17 cellular contexts compared by ENCODE assay signal in the genomic region with DNA sequence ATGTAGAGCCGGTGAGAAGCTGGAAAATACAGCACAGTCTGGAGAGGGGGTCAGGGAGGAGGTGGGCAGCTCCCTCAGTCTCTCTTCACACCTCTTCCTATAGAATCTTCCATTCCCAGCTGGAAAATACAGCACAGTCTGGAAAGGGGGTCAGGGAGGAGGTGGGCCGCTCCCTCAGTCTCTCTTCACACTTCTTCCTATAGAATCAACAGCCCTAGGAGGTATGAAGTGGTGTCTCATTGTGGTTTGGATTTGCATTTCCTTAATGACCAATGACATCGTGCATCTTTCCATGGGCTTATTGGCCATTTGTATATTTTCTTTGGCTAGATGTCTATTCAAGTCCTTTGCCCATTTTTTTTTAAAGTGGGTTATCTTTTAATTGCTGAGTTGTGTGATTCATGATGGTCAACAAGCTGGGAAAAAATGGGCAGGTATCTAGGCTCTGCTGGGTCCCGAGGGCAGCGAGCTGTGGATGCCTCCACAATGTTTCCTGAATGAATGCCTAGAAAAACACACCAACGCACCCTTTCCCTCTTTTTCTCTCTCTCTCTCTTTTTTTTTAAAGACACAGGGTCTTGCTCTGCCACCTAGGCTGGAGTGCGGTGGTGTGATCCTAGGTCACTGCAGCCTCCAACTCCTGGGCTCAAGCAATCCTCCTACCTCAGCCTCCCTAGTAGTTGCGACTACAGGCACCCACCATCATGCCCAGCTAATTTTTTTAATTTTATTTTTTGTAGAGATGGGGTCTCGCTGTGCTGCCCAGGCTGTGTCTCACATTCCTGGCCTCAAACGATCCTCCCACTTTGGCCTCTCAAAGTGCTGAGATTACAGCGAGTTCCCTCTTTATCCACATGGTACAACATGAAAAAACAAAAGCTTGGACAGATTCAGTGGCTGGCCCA. TPM values are rescaled to one million over a fixed set of nuclear protein-coding genes. Genes with fewer than 3 reads are reported as not detected.
DNase-seq lines count a peak whose midpoint lies in the region; ATAC-seq, FAIRE-seq and TF ChIP-seq lines count a peak whose summit lies in the region.
"Had no signal": no experiment of that assay in that cellular context is flagged by ENCODE, and none has a peak within 500 bp of the region (broad histone marks: within the 10 kb centered on the region; RNA-seq: fewer than 3 reads in every experiment).

No MANE protein-coding gene starts in this region.

- no peak overlapping the region for H4K8ac ChIP-seq in H1 (ENCODE audit: extremely low read depth, insufficient read depth, low read length)

- H3K9me3 Mint-ChIP-seq in glutamatergic neuron (ENCODE audit: unreplicated experiment), result peaks cover 1% of the 10 kb centered on the region
- H3K9me3 Mint-ChIP-seq: endodermal cell; stimulated activated naive CD8-positive, alpha-beta T cell treated with anti-CD3 and anti-CD28 coated beads, Interleukin-15, amount 100 ng/mL, for 72 hours; T-cell had no signal

- no peak for TF ChIP-seq RAD21 in H1 (IDR thresholded peaks at IDR 0.05 in 1 of 2, conservative IDR thresholded peaks at IDR 0.05 in 1 of 2; ENCODE audit: low read depth in 2 of 2, low read length in 2 of 2)

- no peak overlapping the region for H2BK12ac ChIP-seq in H1 (ENCODE audit: low read depth, low read length)

- no peaks in the 10 kb centered on the region for H3K9me3 ChIP-seq in BLaER1 treated with 17β-estradiol and CSF1 and Interleukin-3, amounts not matched to agents 10 nM and 100 nM (replicated peaks in 1 of 11)
- H3K9me3 ChIP-seq in MG63 (no peaks in the 10 kb centered on the region), H1 (ENCODE audit: insufficient read depth in 2 of 2, low read depth in 1 of 2, low read length in 1 of 2) (no peaks in the 10 kb centered on the region)
- H3K9me3 ChIP-seq: right lobe of liver had no signal

- H3K4me3 Mint-ChIP-seq in glutamatergic neuron (ENCODE audit: unreplicated experiment), result no peak overlapping the region
- H3K4me3 Mint-ChIP-seq: endodermal cell; stimulated activated naive CD8-positive, alpha-beta T cell treated with anti-CD3 and anti-CD28 coated beads, Interleukin-15, amount 100 ng/mL, for 72 hours; T-cell had no signal

- no peak overlapping the region for H3K56ac ChIP-seq in H1 (replicated peaks; ENCODE audit: insufficient read length, low read depth, low read length)

- POLR2A ChIA-PET in H1 (lab: Charles Lee; ENCODE audit: partially characterized antibody), result interaction anchor here (1.2 kb wide), 1 partner anchor 31 kb away, joined by 3 read pairs; no protein-coding TSS in a partner anchor

- H3K23ac ChIP-seq in H1 (ENCODE audit: insufficient read length), result no peak overlapping the region

- no peak overlapping the region for H3K4me3 ChIP-seq in BLaER1 treated with 17β-estradiol and CSF1 and Interleukin-3, amounts not matched to agents 10 nM and 100 nM
- H3K4me3 ChIP-seq in MG63, result no peak overlapping the region
- no peak overlapping the region for H3K4me3 ChIP-seq in H1 (ENCODE audit: extremely low read depth in 1 of 4, insufficient read depth in 2 of 4, low read depth in 3 of 4, low read length in 4 of 4)
- H3K4me3 ChIP-seq: GM12878, right lobe of liver had no signal

- H4K20me1 ChIP-seq in BLaER1 treated with 17β-estradiol and CSF1 and Interleukin-3, amounts not matched to agents 10 nM and 100 nM, result no peaks in the 10 kb centered on the region
- H4K20me1 ChIP-seq in H1 (replicated peaks in 1 of 2; ENCODE audit: control insufficient read depth in 1 of 2, insufficient read depth in 2 of 2, low read length in 2 of 2), result no peaks in the 10 kb centered on the region

- H3K4me1 Mint-ChIP-seq in glutamatergic neuron (ENCODE audit: low read depth, unreplicated experiment), result peaks cover 10% of the 10 kb centered on the region
- H3K4me1 Mint-ChIP-seq: stimulated activated naive CD8-positive, alpha-beta T cell treated with anti-CD3 and anti-CD28 coated beads, Interleukin-15, amount 100 ng/mL, for 72 hours; T-cell had no signal

- TF ChIP-seq EP300 in H1 (IDR thresholded peaks at IDR 0.05; ENCODE audit: borderline replicate concordance in 1 of 2, low read depth in 2 of 2, low read length in 2 of 2), result no peak

- peak overlapping the region in 3 of 11 experiments; percentile 35 to 64 (median 58); a peak in 5 of 22 replicates for H3K27ac ChIP-seq in BLaER1 treated with 17β-estradiol and CSF1 and Interleukin-3, amounts not matched to agents 10 nM and 100 nM
- no peak overlapping the region for H3K27ac ChIP-seq in H1 (ENCODE audit: low read depth, low read length)
- H3K27ac ChIP-seq: KMS-11 had no signal

- H2BK120ac ChIP-seq in H1 (replicated peaks; ENCODE audit: low read depth, low read length), result no peak overlapping the region

- 0 out of 2 replicates have a peak overlapping the region, but pooled peaks have one; percentile 48 for H2BK20ac ChIP-seq in H1 (ENCODE audit: low read length)

- H3K36me3 ChIP-seq in BLaER1 treated with 17β-estradiol and CSF1 and Interleukin-3, amounts not matched to agents 10 nM and 100 nM, result no peaks in the 10 kb centered on the region
- H3K36me3 ChIP-seq in MG63 (no peaks in the 10 kb centered on the region), H1 (ENCODE audit: control insufficient read depth in 2 of 4, insufficient read depth in 4 of 4, low read length in 3 of 4) (no peaks in the 10 kb centered on the region)
- H3K36me3 ChIP-seq: right lobe of liver had no signal

- H2AFZ ChIP-seq in H1 (ENCODE audit: low read length), result no peak overlapping the region

- H3K4me2 ChIP-seq in BLaER1 treated with 17β-estradiol and CSF1 and Interleukin-3, amounts not matched to agents 10 nM and 100 nM, result peak overlapping the region in 6 of 11 experiments; percentile 13 to 90 (median 56); a peak in 10 of 22 replicates
- H3K4me2 ChIP-seq in H1 (ENCODE audit: insufficient read depth in 1 of 2, low read depth in 2 of 2, low read length in 2 of 2), result no peak overlapping the region
- H3K4me2 ChIP-seq: KMS-11 had no signal

- WGBS in H1 (ENCODE audit: extremely low coverage in 1 of 2, insufficient coverage in 1 of 2, insufficient read length in 1 of 2, insufficient replicate concordance in 2 of 2, low coverage in 1 of 2, low lambda C conversion rate in 2 of 2, missing lambda C conversion rate in 1 of 2), 2 experiments, result 83% methylated on average over 10 of the region's 11 CpGs; no CpG with 5 or more reads in 1 of the 2 experiments

- peaks cover 20 to 35% (median 26%) of the 10 kb centered on the region in 10 experiments for H3K4me1 ChIP-seq in BLaER1 treated with 17β-estradiol and CSF1 and Interleukin-3, amounts not matched to agents 10 nM and 100 nM
- peaks cover 0 to 5% (median 2%) of the 10 kb centered on the region in 4 experiments; a peak in 4 of 7 replicates for H3K4me1 ChIP-seq in H1 (replicated peaks in 1 of 4; ENCODE audit: control insufficient read depth in 3 of 4, insufficient read depth in 4 of 4, low read length in 3 of 4)

- no peak overlapping the region; the same call in 1 of the 2 replicates for H3K18ac ChIP-seq in H1 (ENCODE audit: extremely low read depth, low read length)

- DNase-seq in MG63 (peak; percentile 61), H1 (ENCODE audit: low read depth in 1 of 2, low spot score in 2 of 2) (no peak), renal cortical epithelial cell (ENCODE audit: low read depth) (peak; percentile 83), omental fat pad (ENCODE audit: low spot score) (no peak), retina (no peak), glutamatergic neuron (no peak)

- no peaks in the 10 kb centered on the region for H3K23me2 ChIP-seq in H1 (ENCODE audit: low read depth, low read length)

- TF ChIP-seq CTCF in H1 (IDR thresholded peaks at IDR 0.05; ENCODE audit: control extremely low read depth in 1 of 3, insufficient read depth in 1 of 3, low read depth in 1 of 3, low read length in 3 of 3), result no peak
- no peak for TF ChIP-seq CTCF in omental fat pad (IDR thresholded peaks at IDR 0.05)
- TF ChIP-seq CTCF in glutamatergic neuron (IDR thresholded peaks at IDR 0.05; ENCODE audit: partially characterized antibody, unreplicated experiment), result no peak

- peaks cover 13% of the 10 kb centered on the region for H3K27me3 Mint-ChIP-seq in glutamatergic neuron (ENCODE audit: unreplicated experiment)

- H3K27ac Mint-ChIP-seq in glutamatergic neuron (ENCODE audit: unreplicated experiment), result no peak overlapping the region
- H3K27ac Mint-ChIP-seq: endodermal cell; stimulated activated naive CD8-positive, alpha-beta T cell treated with anti-CD3 and anti-CD28 coated beads, Interleukin-15, amount 100 ng/mL, for 72 hours; T-cell had no signal

- peak overlapping the region in 1 of 11 experiments; percentile 50; a peak in 2 of 22 replicates for H3K9ac ChIP-seq in BLaER1 treated with 17β-estradiol and CSF1 and Interleukin-3, amounts not matched to agents 10 nM and 100 nM
- H3K9ac ChIP-seq in H1 (replicated peaks in 1 of 4; ENCODE audit: extremely low read depth in 1 of 4, low read depth in 3 of 4, low read length in 3 of 4), result no peak overlapping the region
- H3K9ac ChIP-seq: KMS-11 had no signal

- no peak overlapping the region for H2BK5ac ChIP-seq in H1 (ENCODE audit: low read depth, low read length)

- H3K79me1 ChIP-seq in H1 (ENCODE audit: low read depth, low read length), result no peaks in the 10 kb centered on the region

- no peak overlapping the region for H4K91ac ChIP-seq in H1 (replicated peaks; ENCODE audit: insufficient read length, low read length)

- no peak for FAIRE-seq in H1 (lab: Jason Lieb, UNC)

- no peak for TF ChIP-seq POLR2A in H1 (IDR thresholded peaks at IDR 0.05; ENCODE audit: control extremely low read depth in 1 of 2, low read depth in 2 of 2, low read length in 2 of 2)

- peaks cover 3% of the 10 kb centered on the region for H3K36me3 Mint-ChIP-seq in glutamatergic neuron (ENCODE audit: unreplicated experiment)
- H3K36me3 Mint-ChIP-seq: T-cell had no signal

- CTCF ChIA-PET in H1 (lab: Charles Lee; ENCODE audit: partially characterized antibody), result interaction anchor here (0.6 to 24.2 kb wide), 64 partner anchors 9 to 547 kb away, joined by 3 to 365 read pairs (median 4); a partner anchor contains a TSS

- H2BK15ac ChIP-seq in H1 (ENCODE audit: low read length), result 0 out of 2 replicates have a peak overlapping the region, but pooled peaks have one; percentile 81

- H2AK5ac ChIP-seq in H1 (ENCODE audit: low read depth, low read length), result no peak overlapping the region

- no peak overlapping the region for H3K4ac ChIP-seq in H1 (replicated peaks; ENCODE audit: insufficient read length, low read depth, low read length)

- H3K27me3 ChIP-seq in BLaER1 treated with 17β-estradiol and CSF1 and Interleukin-3, amounts not matched to agents 10 nM and 100 nM, result no peaks in the 10 kb centered on the region
- H3K27me3 ChIP-seq in MG63 (no peaks in the 10 kb centered on the region), H1 (replicated peaks in 1 of 4; ENCODE audit: control insufficient read depth in 3 of 4, extremely low read depth in 1 of 4, insufficient read depth in 3 of 4, low read length in 3 of 4) (no peaks in the 10 kb centered on the region)
- H3K27me3 ChIP-seq: right lobe of liver had no signal

- no peak overlapping the region for H3K14ac ChIP-seq in H1 (ENCODE audit: insufficient read length)

- H4K5ac ChIP-seq in H1 (ENCODE audit: insufficient read length, low read depth, low read length), result no peak overlapping the region

- no peaks in the 10 kb centered on the region for H3K79me2 ChIP-seq in H1 (ENCODE audit: control insufficient read depth in 1 of 2, insufficient read depth in 2 of 2, low read length in 2 of 2)

- ATAC-seq in GM19452 (IDR thresholded peaks at IDR 0.05; ENCODE audit: unreplicated experiment) (no peak), omental fat pad (ENCODE audit: low FRiP score) (no peak)
- ATAC-seq: Right ventricle myocardium inferior had no signal

RNA-seq across cellular contexts. Expression of a gene that starts 29.0 kb away (rescaled TPM):
- 0.23 TPM in 1 of 2 replicates, not detected in the other for total RNA-seq in MG63 (2014; rRNA removed; shearing (Covaris generic); ENCODE audit: low replicate concordance)
- 2.9 and 3.7 TPM in 2 replicates for total RNA-seq in H1 (2021; fragmentation: NEBNext Ultra II Directional; extraction: Animal tissue kit (Norgen Biotek cat#: 25700))
- 6.6 and 14.0 TPM in 2 replicates for polyA plus RNA-seq in H1 (2011; rRNA removed)
- 4.1 TPM for polyA plus RNA-seq in H1 (2011; cell fraction: cytosol; rRNA removed)
- 6.3 TPM for polyA plus RNA-seq in H1 (2011; cell fraction: nucleus; rRNA removed)
- polyA plus RNA-seq in H1 (2012, experiment 1 of 2), result 2.0 to 4.6 TPM (median 3.0 TPM) in 4 replicates
- 1.3 TPM for polyA plus RNA-seq in H1 (2012, experiment 2 of 2)
- 4.0 TPM for polyA plus RNA-seq in H1 (2013, experiment 1 of 2)
- polyA plus RNA-seq in H1 (2013, experiment 2 of 2), result 4.9 TPM
- 1.2 and 1.9 TPM in 2 replicates for polyA minus RNA-seq in H1 (2011; rRNA and poly(A)+ RNA removed)
- 4.0 TPM for polyA minus RNA-seq in H1 (2011; cell fraction: cytosol; rRNA and poly(A)+ RNA removed)
- 1.1 TPM for polyA minus RNA-seq in H1 (2011; cell fraction: nucleus; rRNA and poly(A)+ RNA removed)
- total RNA-seq in renal cortical epithelial cell (0.60 TPM in 1 of 2 replicates, not detected in the other), omental fat pad (under 1 TPM in 2 of 4 donors, not detected in 2; 0.19 to 0.24 TPM), glutamatergic neuron (ENCODE audit: unreplicated experiment) (7.8 TPM)
- total RNA-seq: mammary epithelial cell, myocyte, right lobe of liver, Right ventricle myocardium inferior had no signal
- polyA plus RNA-seq: mammary epithelial cell had no signal

RNA-seq across cellular contexts. Expression of a gene that starts 37.5 kb away (rescaled TPM):
- total RNA-seq in MG63 (2014; rRNA removed; shearing (Covaris generic); ENCODE audit: low replicate concordance), result 3.4 and 3.9 TPM in 2 replicates
- 48.6 and 53.3 TPM in 2 replicates for total RNA-seq in H1 (2021; fragmentation: NEBNext Ultra II Directional; extraction: Animal tissue kit (Norgen Biotek cat#: 25700))
- polyA plus RNA-seq in H1 (2011; rRNA removed), result 21.7 and 29.7 TPM in 2 replicates
- polyA plus RNA-seq in H1 (2011; cell fraction: cytosol; rRNA removed), result 17.7 TPM
- polyA plus RNA-seq in H1 (2011; cell fraction: nucleus; rRNA removed), result 52.9 TPM
- 24.3 to 29.8 TPM (median 26.7 TPM) in 4 replicates for polyA plus RNA-seq in H1 (2012, experiment 1 of 2)
- 4.2 TPM for polyA plus RNA-seq in H1 (2012, experiment 2 of 2)
- 16.4 TPM for polyA plus RNA-seq in H1 (2013, experiment 1 of 2)
- 14.9 TPM for polyA plus RNA-seq in H1 (2013, experiment 2 of 2)
- polyA minus RNA-seq in H1 (2011; rRNA and poly(A)+ RNA removed), result 62.3 and 75.5 TPM in 2 replicates
- polyA minus RNA-seq in H1 (2011; cell fraction: cytosol; rRNA and poly(A)+ RNA removed), result 47.8 TPM
- polyA minus RNA-seq in H1 (2011; cell fraction: nucleus; rRNA and poly(A)+ RNA removed), result 65.2 TPM
- total RNA-seq in renal cortical epithelial cell (9.9 and 54.0 TPM in 2 replicates), omental fat pad (10 to 100 TPM; 27.2 to 35.8 (median 30.1) TPM), glutamatergic neuron (ENCODE audit: unreplicated experiment) (68.7 TPM)

Comparison
In these comparisons a context has a peak if more than half of its experiments do, and no peak if none do; other contexts are left out.
1. H3K4me2 ChIP-seq: peak in BLaER1 treated with 17β-estradiol and CSF1 and Interleukin-3, amounts not matched to agents 10 nM and 100 nM (6 of 11); none in H1 (0 of 2).
2. DNase-seq: peak in MG63 (single experiment) and renal cortical epithelial cell (single experiment); none in H1 (0 of 2), omental fat pad (single experiment), retina (single experiment) and glutamatergic neuron (single experiment).